ENCODE assay signal across 16 cellular contexts in genomic region chr9:78697653-78698052, GRCh38.
DNase-seq lines count a peak whose midpoint lies in the region; ATAC-seq and TF ChIP-seq lines count a peak whose summit lies in the region.
"Had no signal": no experiment of that assay in that cellular context is flagged by ENCODE, and none has a peak within 500 bp of the region (broad histone marks: within the 10 kb centered on the region; RNA-seq: fewer than 3 reads in every experiment).

No MANE protein-coding gene starts in this region.

- ATAC-seq in SK-N-SH treated with all-trans-retinoic acid at 6 μM for 48 hours, result 0 out of 3 replicates have a peak, but pooled peaks have one; percentile 44
- no peak for ATAC-seq in GM21526 (IDR thresholded peaks at IDR 0.05; ENCODE audit: low FRiP score, unreplicated experiment)
- ATAC-seq: GM12878 had no signal

- peaks cover 14% of the 10 kb centered on the region for H3K36me3 Mint-ChIP-seq in HFFc6 (ENCODE audit: low read depth)
- H3K36me3 Mint-ChIP-seq: CD8-positive, alpha-beta memory T cell; IgD-negative memory B cell had no signal

- H3K27ac Mint-ChIP-seq in HFFc6, result peak overlapping the region; percentile 60
- H3K27ac Mint-ChIP-seq: CD8-positive, alpha-beta memory T cell; H9; IgD-negative memory B cell had no signal

- peaks cover 2% of the 10 kb centered on the region; the same call in 1 of the 2 replicates for H3K27me3 Mint-ChIP-seq in HFFc6 (ENCODE audit: insufficient read depth)
- H3K27me3 Mint-ChIP-seq: CD8-positive, alpha-beta memory T cell had no signal

- peak; percentile 27 for DNase-seq in A172 (ENCODE audit: low spot score)
- peak; percentile 22 for DNase-seq in CD1c-positive myeloid dendritic cell (ENCODE audit: extremely low spot score)
- no peak for DNase-seq in HFFc6
- no peak for DNase-seq in kidney tubule cell (ENCODE audit: low spot score)
- no peak for DNase-seq in SW480 (ENCODE audit: low spot score)
- no peak for DNase-seq in hippocampal formation (lab: John Stamatoyannopoulos, UW)
- DNase-seq: BE2C; Caco-2; CD8-positive, alpha-beta memory T cell; DND-41; GOT3; H9 had no signal

- H3K4me1 Mint-ChIP-seq in HFFc6 (ENCODE audit: low read depth), result peaks cover 73% of the 10 kb centered on the region
- H3K4me1 Mint-ChIP-seq: CD8-positive, alpha-beta memory T cell had no signal

- TF ChIP-seq CTCF in HFFc6 (IDR thresholded peaks at IDR 0.05), result no peak

- no peak overlapping the region for H3K4me3 Mint-ChIP-seq in HFFc6
- H3K4me3 Mint-ChIP-seq: CD8-positive, alpha-beta memory T cell; H9 had no signal

- no peaks in the 10 kb centered on the region for H3K9me3 Mint-ChIP-seq in HFFc6
- H3K9me3 Mint-ChIP-seq: H9, IgD-negative memory B cell had no signal

TF ChIP-seq in SK-N-SH treated with all-trans-retinoic acid at 6 μM for 48 hours, 23 proteins besides CTCF, POLR2A, EP300 and RAD21:
- no peak for TF ChIP-seq TSHZ2 (CRISPR knock-in tag; IDR thresholded peaks at IDR 0.05)
- TF ChIP-seq SNAI2 (CRISPR knock-in tag; IDR thresholded peaks at IDR 0.05), result no peak
- TF ChIP-seq OSR1 (CRISPR knock-in tag; IDR thresholded peaks at IDR 0.05), result no peak

Comparison
In these comparisons a context has a peak if more than half of its experiments do, and no peak if none do; other contexts are left out.
1. DNase-seq: peak in A172 (single experiment) and CD1c-positive myeloid dendritic cell (single experiment); none in HFFc6 (single experiment), kidney tubule cell (single experiment), SW480 (single experiment) and hippocampal formation (0 of 2).